In the genomic region with DNA sequence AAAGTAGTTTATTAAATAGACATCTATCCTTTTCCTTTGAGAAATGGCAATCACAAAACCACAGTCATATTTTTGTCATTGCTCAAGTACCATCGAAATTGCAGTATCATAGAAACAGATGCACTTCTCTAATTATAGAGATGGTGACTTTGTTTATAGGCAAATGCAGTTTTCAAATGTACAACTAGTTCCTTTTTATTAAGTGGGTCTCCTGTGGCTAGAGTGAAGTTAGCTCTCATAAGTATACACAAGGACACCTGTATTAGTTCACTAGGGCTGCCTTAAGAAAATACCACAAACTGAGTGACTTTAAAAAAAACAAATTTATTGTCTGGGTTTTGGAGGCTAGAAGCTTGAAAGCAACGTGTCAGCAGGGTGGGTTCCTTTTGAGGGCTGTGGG, we compare ENCODE assay signal across 1 cellular context.
TF ChIP-seq lines count a peak whose summit lies in the region.

No MANE protein-coding gene starts in this region.

TF ChIP-seq in HepG2, 621 proteins besides CTCF, POLR2A, EP300 and RAD21 (continued from another document):
- TF ChIP-seq, protein P1, sequence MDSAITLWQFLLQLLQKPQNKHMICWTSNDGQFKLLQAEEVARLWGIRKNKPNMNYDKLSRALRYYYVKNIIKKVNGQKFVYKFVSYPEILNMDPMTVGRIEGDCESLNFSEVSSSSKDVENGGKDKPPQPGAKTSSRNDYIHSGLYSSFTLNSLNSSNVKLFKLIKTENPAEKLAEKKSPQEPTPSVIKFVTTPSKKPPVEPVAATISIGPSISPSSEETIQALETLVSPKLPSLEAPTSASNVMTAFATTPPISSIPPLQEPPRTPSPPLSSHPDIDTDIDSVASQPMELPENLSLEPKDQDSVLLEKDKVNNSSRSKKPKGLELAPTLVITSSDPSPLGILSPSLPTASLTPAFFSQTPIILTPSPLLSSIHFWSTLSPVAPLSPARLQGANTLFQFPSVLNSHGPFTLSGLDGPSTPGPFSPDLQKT (CRISPR knock-in tag; IDR thresholded peaks at IDR 0.05; ENCODE audit: borderline replicate concordance): no peak
- no peak for TF ChIP-seq ZNF20 (CRISPR knock-in tag; IDR thresholded peaks at IDR 0.05)
- no peak for TF ChIP-seq ZNF782 (CRISPR knock-in tag; IDR thresholded peaks at IDR 0.05; ENCODE audit: borderline replicate concordance)
- TF ChIP-seq SOX5 (CRISPR knock-in tag; IDR thresholded peaks at IDR 0.05; ENCODE audit: borderline replicate concordance): no peak
- TF ChIP-seq ZNF703 (CRISPR knock-in tag; IDR thresholded peaks at IDR 0.05; ENCODE audit: borderline replicate concordance): no peak
- no peak for TF ChIP-seq ZNF598 (CRISPR knock-in tag; IDR thresholded peaks at IDR 0.05; ENCODE audit: borderline replicate concordance)
- TF ChIP-seq, protein P2, sequence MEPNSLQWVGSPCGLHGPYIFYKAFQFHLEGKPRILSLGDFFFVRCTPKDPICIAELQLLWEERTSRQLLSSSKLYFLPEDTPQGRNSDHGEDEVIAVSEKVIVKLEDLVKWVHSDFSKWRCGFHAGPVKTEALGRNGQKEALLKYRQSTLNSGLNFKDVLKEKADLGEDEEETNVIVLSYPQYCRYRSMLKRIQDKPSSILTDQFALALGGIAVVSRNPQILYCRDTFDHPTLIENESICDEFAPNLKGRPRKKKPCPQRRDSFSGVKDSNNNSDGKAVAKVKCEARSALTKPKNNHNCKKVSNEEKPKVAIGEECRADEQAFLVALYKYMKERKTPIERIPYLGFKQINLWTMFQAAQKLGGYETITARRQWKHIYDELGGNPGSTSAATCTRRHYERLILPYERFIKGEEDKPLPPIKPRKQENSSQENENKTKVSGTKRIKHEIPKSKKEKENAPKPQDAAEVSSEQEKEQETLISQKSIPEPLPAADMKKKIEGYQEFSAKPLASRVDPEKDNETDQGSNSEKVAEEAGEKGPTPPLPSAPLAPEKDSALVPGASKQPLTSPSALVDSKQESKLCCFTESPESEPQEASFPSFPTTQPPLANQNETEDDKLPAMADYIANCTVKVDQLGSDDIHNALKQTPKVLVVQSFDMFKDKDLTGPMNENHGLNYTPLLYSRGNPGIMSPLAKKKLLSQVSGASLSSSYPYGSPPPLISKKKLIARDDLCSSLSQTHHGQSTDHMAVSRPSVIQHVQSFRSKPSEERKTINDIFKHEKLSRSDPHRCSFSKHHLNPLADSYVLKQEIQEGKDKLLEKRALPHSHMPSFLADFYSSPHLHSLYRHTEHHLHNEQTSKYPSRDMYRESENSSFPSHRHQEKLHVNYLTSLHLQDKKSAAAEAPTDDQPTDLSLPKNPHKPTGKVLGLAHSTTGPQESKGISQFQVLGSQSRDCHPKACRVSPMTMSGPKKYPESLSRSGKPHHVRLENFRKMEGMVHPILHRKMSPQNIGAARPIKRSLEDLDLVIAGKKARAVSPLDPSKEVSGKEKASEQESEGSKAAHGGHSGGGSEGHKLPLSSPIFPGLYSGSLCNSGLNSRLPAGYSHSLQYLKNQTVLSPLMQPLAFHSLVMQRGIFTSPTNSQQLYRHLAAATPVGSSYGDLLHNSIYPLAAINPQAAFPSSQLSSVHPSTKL (CRISPR knock-in tag; IDR thresholded peaks at IDR 0.05): no peak
- TF ChIP-seq, protein P3, sequence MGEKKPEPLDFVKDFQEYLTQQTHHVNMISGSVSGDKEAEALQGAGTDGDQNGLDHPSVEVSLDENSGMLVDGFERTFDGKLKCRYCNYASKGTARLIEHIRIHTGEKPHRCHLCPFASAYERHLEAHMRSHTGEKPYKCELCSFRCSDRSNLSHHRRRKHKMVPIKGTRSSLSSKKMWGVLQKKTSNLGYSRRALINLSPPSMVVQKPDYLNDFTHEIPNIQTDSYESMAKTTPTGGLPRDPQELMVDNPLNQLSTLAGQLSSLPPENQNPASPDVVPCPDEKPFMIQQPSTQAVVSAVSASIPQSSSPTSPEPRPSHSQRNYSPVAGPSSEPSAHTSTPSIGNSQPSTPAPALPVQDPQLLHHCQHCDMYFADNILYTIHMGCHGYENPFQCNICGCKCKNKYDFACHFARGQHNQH (CRISPR knock-in tag; IDR thresholded peaks at IDR 0.05): no peak
- TF ChIP-seq FOSL1 (CRISPR knock-in tag; IDR thresholded peaks at IDR 0.05; ENCODE audit: borderline replicate concordance): no peak
